8 cellular contexts compared by ENCODE assay signal in the genomic region with DNA sequence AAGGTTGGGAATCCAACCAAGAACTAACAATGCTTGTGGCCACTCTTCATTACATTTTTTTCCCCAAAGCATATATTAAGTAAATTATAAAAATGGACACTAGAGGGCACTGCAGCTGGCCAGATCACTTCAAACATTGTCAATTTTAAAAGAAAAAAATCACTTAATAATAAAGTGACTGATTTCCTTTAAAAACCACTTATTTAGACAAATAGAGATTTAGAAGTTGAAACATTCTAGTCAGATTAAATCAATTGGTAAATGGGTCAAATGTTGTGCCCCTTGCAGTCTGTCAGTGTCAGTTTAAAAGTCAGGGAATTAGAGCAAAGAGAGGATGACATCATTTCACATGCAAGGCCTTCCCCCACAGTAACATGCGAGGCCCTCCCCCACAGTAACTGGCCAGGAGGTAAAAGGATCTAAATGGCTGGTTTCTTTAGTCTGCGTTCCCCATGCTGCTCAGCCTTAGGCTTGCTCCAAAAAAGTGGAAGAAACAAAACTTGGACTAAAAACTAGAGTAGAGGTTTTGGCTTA.
DNase-seq lines count a peak whose midpoint lies in the region; ATAC-seq and TF ChIP-seq lines count a peak whose summit lies in the region.

No MANE protein-coding gene starts in this region.

- no peaks in the 10 kb centered on the region for H3K79me2 ChIP-seq in OCI-LY1 (ENCODE audit: insufficient read depth, low read length)

- no peaks in the 10 kb centered on the region for H3K9me2 ChIP-seq in OCI-LY1 (ENCODE audit: low read depth, low read length)

- peak; percentile 38 for DNase-seq in COR-L47 (lab: John Stamatoyannopoulos, UW)
- DNase-seq in HT-29 (ENCODE audit: low spot score) = peak; percentile 84
- DNase-seq in midbrain (lab: John Stamatoyannopoulos, UW) = no peak

- peaks cover 21% of the 10 kb centered on the region for H3K36me3 Mint-ChIP-seq in dendritic cell treated with granulocyte-macrophage colony-stimulating factor and Interleukin-4, amounts not matched to agents 40 ng/mL and 50 ng/mL, for 4 days (ENCODE audit: low read depth)

- H3K27ac ChIP-seq in OCI-LY1 (ENCODE audit: low read depth, low read length, poor library complexity, severe bottlenecking) = no peak overlapping the region
- H3K27ac ChIP-seq in muscle layer of duodenum (ENCODE audit: low read length) = peak overlapping the region; percentile 14

- no peaks in the 10 kb centered on the region for H3F3A ChIP-seq in OCI-LY1 (ENCODE audit: insufficient read depth, low read length)

- peak overlapping the region; percentile 76 for H3K27ac Mint-ChIP-seq in dendritic cell treated with granulocyte-macrophage colony-stimulating factor and Interleukin-4, amounts not matched to agents 40 ng/mL and 50 ng/mL, for 4 days

- intact Hi-C loops in dendritic cell treated with granulocyte-macrophage colony-stimulating factor and Interleukin-4, amounts not matched to agents 40 ng/mL and 50 ng/mL, for 4 days (cut with micrococcal nuclease) = loop anchor here (2.0 kb wide), 1 partner anchor 474 kb away; no protein-coding TSS in a partner anchor

- no peaks in the 10 kb centered on the region for H3K27me3 Mint-ChIP-seq in dendritic cell treated with granulocyte-macrophage colony-stimulating factor and Interleukin-4, amounts not matched to agents 40 ng/mL and 50 ng/mL, for 4 days

- H3K36me3 ChIP-seq in OCI-LY1 (ENCODE audit: insufficient read depth, low read length) = no peaks in the 10 kb centered on the region
- H3K36me3 ChIP-seq in muscle layer of duodenum (ENCODE audit: control insufficient read depth in 1 of 2, insufficient read depth in 2 of 2, low read length in 2 of 2) = no peaks in the 10 kb centered on the region

- H2AFZ ChIP-seq in OCI-LY1 (ENCODE audit: low read length) = no peak overlapping the region

- H4K20me1 ChIP-seq in OCI-LY1 (ENCODE audit: insufficient read depth, low read length) = no peaks in the 10 kb centered on the region

- TF ChIP-seq CTCF in OCI-LY1 (IDR thresholded peaks at IDR 0.05; ENCODE audit: low read length) = peak; percentile 76

- no peak overlapping the region for H3K9ac ChIP-seq in OCI-LY1 (ENCODE audit: low read length)

- no peaks in the 10 kb centered on the region for H3K9me3 Mint-ChIP-seq in dendritic cell treated with granulocyte-macrophage colony-stimulating factor and Interleukin-4, amounts not matched to agents 40 ng/mL and 50 ng/mL, for 4 days

- H3K4me3 Mint-ChIP-seq in dendritic cell treated with granulocyte-macrophage colony-stimulating factor and Interleukin-4, amounts not matched to agents 40 ng/mL and 50 ng/mL, for 4 days = peak overlapping the region; percentile 30

- no peak overlapping the region for H3K4me2 ChIP-seq in OCI-LY1 (ENCODE audit: low read length)

- H3K27me3 ChIP-seq in OCI-LY1 (ENCODE audit: insufficient read depth, low read length) (no peaks in the 10 kb centered on the region), muscle layer of duodenum (ENCODE audit: low read depth, low read length) (no peaks in the 10 kb centered on the region)

- H3K4me3 ChIP-seq in OCI-LY1 (ENCODE audit: low read depth, low read length, poor library complexity, severe bottlenecking) (no peak overlapping the region), muscle layer of duodenum (ENCODE audit: low read depth in 1 of 2, low read length in 2 of 2) (no peak overlapping the region)

- H3K4me1 ChIP-seq in OCI-LY1 (ENCODE audit: insufficient read depth, low read length, severe bottlenecking) (peaks cover 17% of the 10 kb centered on the region), muscle layer of duodenum (ENCODE audit: control insufficient read depth in 1 of 2, insufficient read depth in 2 of 2, low read length in 2 of 2) (peaks cover 22 to 38% of the 10 kb centered on the region in 2 donors)

- H3K9me3 ChIP-seq in OCI-LY1 (ENCODE audit: low read length) (no peaks in the 10 kb centered on the region), muscle layer of duodenum (ENCODE audit: control insufficient read depth in 1 of 2, low read length in 2 of 2) (no peaks in the 10 kb centered on the region)

- H3K4me1 Mint-ChIP-seq in dendritic cell treated with granulocyte-macrophage colony-stimulating factor and Interleukin-4, amounts not matched to agents 40 ng/mL and 50 ng/mL, for 4 days (ENCODE audit: low read depth) = peaks cover 28% of the 10 kb centered on the region

- ATAC-seq in GM18861 (IDR thresholded peaks at IDR 0.05; ENCODE audit: unreplicated experiment) = no peak
- no peak for ATAC-seq in HG03175 (IDR thresholded peaks at IDR 0.05; ENCODE audit: unreplicated experiment)
